ENCODE assay signal across 33 cellular contexts in genomic region chr20:33323236-33323635, GRCh38. TPM values are rescaled to one million over a fixed set of nuclear protein-coding genes. Genes with fewer than 3 reads are reported as not detected.
"Had no signal": no experiment of that assay in that cellular context is flagged by ENCODE, and none has a peak within 500 bp of the region (broad histone marks: within the 10 kb centered on the region; RNA-seq: fewer than 3 reads in every experiment).

No MANE protein-coding gene starts in this region.

- H3K9me3 ChIP-seq: colonic mucosa, esophagus squamous epithelium, gastrocnemius medialis, heart right ventricle, left lung, lower lobe of right lung, mucosa of descending colon had no signal

- H3K4me1 ChIP-seq: colonic mucosa, esophagus squamous epithelium, gastrocnemius medialis, heart right ventricle, left lung, lower lobe of right lung had no signal

- H3K27me3 ChIP-seq: colonic mucosa had no signal

- H3K36me3 ChIP-seq: colonic mucosa, esophagus squamous epithelium, gastrocnemius medialis, heart right ventricle, left lung, lower lobe of right lung had no signal

- FAIRE-seq: endometrium, islet of Langerhans, keratinocyte had no signal

- H3K4me3 ChIP-seq: colonic mucosa, esophagus squamous epithelium, gastrocnemius medialis, heart right ventricle, left lung, lower lobe of right lung, mucosa of descending colon had no signal

- DNase-seq: colonic mucosa; cortex of kidney; effector CD8-positive, alpha-beta T cell; effector memory CD8-positive, alpha-beta T cell; endodermal cell; erythroblast; esophagus squamous epithelium; foreskin fibroblast; foreskin melanocyte; gastrocnemius medialis; glutamatergic neuron; head of caudate nucleus; heart right ventricle; hippocampal formation; left cardiac atrium; left lung; left ventricle myocardium superior; lower lobe of right lung; mesenchymal stem cell; mucosa of descending colon had no signal

- ATAC-seq: effector memory CD8-positive, alpha-beta T cell; esophagus mucosa; gastrocnemius medialis; heart right ventricle; left cardiac atrium; left lung; left ventricle myocardium superior; mucosa of descending colon had no signal

- H3K27ac ChIP-seq: colonic mucosa, epithelial cell of prostate, esophagus squamous epithelium, gastrocnemius medialis, heart right ventricle, left lung, lower lobe of right lung had no signal

RNA-seq across cellular contexts. Expression of gene BPIFB1, which starts 40.2 kb away (rescaled TPM):
- total RNA-seq: dermis microvascular lymphatic vessel endothelial cell, gastrocnemius medialis, glomerular endothelial cell, heart right ventricle, kidney epithelial cell, left cardiac atrium, left ventricle myocardium superior, lower leg skin, lung microvascular endothelial cell, mesenteric fat pad, mesothelial cell of epicardium, mucosa of descending colon, myocyte had no signal
- polyA plus RNA-seq: keratinocyte had no signal
